In genomic region chr17:80503921-80504320, GRCh38 we compare ENCODE assay signal across 18 cellular contexts. TPM values are rescaled to one million over a fixed set of nuclear protein-coding genes. Genes with fewer than 3 reads are reported as not detected.
"Had no signal": no experiment of that assay in that cellular context is flagged by ENCODE, and none has a peak within 500 bp of the region (broad histone marks: within the 10 kb centered on the region; RNA-seq: fewer than 3 reads in every experiment).

No MANE protein-coding gene starts in this region.

- H3K9me3 ChIP-seq: MG63 had no signal

- DNase-seq: Karpas-422, KG1, MG63, NCI-H1092, NCI-H1105 treated with DMSO at 0.1 percent for 48 hours, NCI-H1417 treated with DMSO at 0.1 percent for 48 hours, NCI-H146, NCI-H1694 treated with DMSO at 0.1 percent for 48 hours, NCI-H1930, NCI-H2081, NCI-H2107, NCI-H2227 treated with DMSO at 0.1 percent for 48 hours, NCI-H524, NCI-H526 treated with DMSO at 0.1 percent for 48 hours, NCI-H774, Right ventricle myocardium superior, RPMI8226, SIG-M5 had no signal

- H3K4me3 ChIP-seq: MG63 had no signal

- H3K36me3 ChIP-seq: MG63 had no signal

RNA-seq across cellular contexts. Expression of gene NPTX1, which starts 27.5 kb away (rescaled TPM):
- total RNA-seq: Right ventricle myocardium superior had no signal
